In genomic region chr7:34451923-34452322, GRCh38 we compare ENCODE assay signal across 1 cellular context.
TF ChIP-seq lines count a peak whose summit lies in the region.

No MANE protein-coding gene starts in this region.

TF ChIP-seq in endothelial cell of umbilical vein, 7 proteins besides CTCF, POLR2A, EP300 and RAD21:
- TF ChIP-seq JUN (IDR thresholded peaks at IDR 0.05; ENCODE audit: borderline replicate concordance, insufficient read depth, insufficient read length, low read depth) (no peak), POLR2AphosphoS5 (IDR thresholded peaks at IDR 0.05; ENCODE audit: insufficient read depth, low read depth, low read length) (peak; percentile 26), GATA2 (IDR thresholded peaks at IDR 0.05; ENCODE audit: insufficient read depth, insufficient read length, low read depth, low read length) (peak; percentile 61), FOS (IDR thresholded peaks at IDR 0.05; ENCODE audit: borderline replicate concordance, insufficient read depth, low read length) (peak; percentile 50), MYC (IDR thresholded peaks at IDR 0.05; ENCODE audit: low read depth, low read length) (no peak)
TF ChIP-seq in endothelial cell of umbilical vein: peak in this region for 3.
